In genomic region chr17:2397247-2398171, GRCh38 we compare ENCODE assay signal across 8 cellular contexts. TPM values are rescaled to one million over a fixed set of nuclear protein-coding genes. Genes with fewer than 3 reads are reported as not detected.
DNase-seq lines count a peak whose midpoint lies in the region; ATAC-seq and TF ChIP-seq lines count a peak whose summit lies in the region.

No MANE protein-coding gene starts in this region.

- intact Hi-C loops in lower leg skin (cut with DNase I; ENCODE audit: low total_unique reads), result no loop called here

- H3K36me3 ChIP-seq in HUES48 (ENCODE audit: control insufficient read depth, insufficient read depth, low read length) (no peaks in the 10 kb centered on the region), muscle layer of duodenum (ENCODE audit: control insufficient read depth in 1 of 2, insufficient read depth in 2 of 2, low read length in 2 of 2) (peaks cover 0 to 24% of the 10 kb centered on the region in 2 donors)

- no peak for DNase-seq in central memory CD8-positive, alpha-beta T cell (ENCODE audit: low spot score in 2 of 2)
- DNase-seq in SW480 (ENCODE audit: low spot score), result no peak
- no peak for DNase-seq in lower leg skin (ENCODE audit: low spot score in 2 of 2)
- DNase-seq in activated CD4-positive, alpha-beta T cell treated with anti-CD3 and anti-CD28 coated beads, Interleukin-2, amount 50 U/mL, for 4 hours, result no peak

- H3K9me3 Mint-ChIP-seq in central memory CD8-positive, alpha-beta T cell, result no peaks in the 10 kb centered on the region

- H3K36me3 Mint-ChIP-seq in central memory CD8-positive, alpha-beta T cell (ENCODE audit: insufficient read depth), result peaks cover 43% of the 10 kb centered on the region

- no peak overlapping the region; the same call in 1 of the 2 replicates for H3K9ac ChIP-seq in HUES48 (ENCODE audit: low read depth, low read length)

- H3K27me3 ChIP-seq in HUES48 (ENCODE audit: control insufficient read depth, insufficient read depth, low read length) (no peaks in the 10 kb centered on the region), muscle layer of duodenum (ENCODE audit: low read depth, low read length) (no peaks in the 10 kb centered on the region)

- ATAC-seq in central memory CD8-positive, alpha-beta T cell (replicated peaks; ENCODE audit: extremely low read depth, poor library complexity, severe bottlenecking), result no peak
- ATAC-seq in HG02884 (IDR thresholded peaks at IDR 0.05; ENCODE audit: unreplicated experiment), result no peak

- TF ChIP-seq CTCF in 22Rv1 (IDR thresholded peaks at IDR 0.05) (no peak), lower leg skin (IDR thresholded peaks at IDR 0.05) (no peak)

- peak overlapping the region; percentile 13 for H3K27ac Mint-ChIP-seq in central memory CD8-positive, alpha-beta T cell (ENCODE audit: low read depth)

- no peaks in the 10 kb centered on the region for H3K27me3 Mint-ChIP-seq in central memory CD8-positive, alpha-beta T cell

- 58 to 64% methylated on average over 9 to 12 of the region's 12 CpGs for WGBS in lower leg skin, 2 donors

- H3K4me1 ChIP-seq in HUES48 (ENCODE audit: control insufficient read depth, insufficient read depth, low read length), result peaks cover 40% of the 10 kb centered on the region
- H3K4me1 ChIP-seq in muscle layer of duodenum (ENCODE audit: control insufficient read depth in 1 of 2, insufficient read depth in 2 of 2, low read length in 2 of 2), result peaks cover 31 to 43% of the 10 kb centered on the region in 2 donors

- peaks cover 54% of the 10 kb centered on the region for H3K4me1 Mint-ChIP-seq in central memory CD8-positive, alpha-beta T cell

- no peak for TF ChIP-seq POLR2A in lower leg skin (IDR thresholded peaks at IDR 0.05)

- peak overlapping the region; percentile 94 for H3K27ac ChIP-seq in 22Rv1
- H3K27ac ChIP-seq in HUES48 (ENCODE audit: low read depth, low read length), result peak overlapping the region; percentile 85
- peak overlapping the region; percentile 99 for H3K27ac ChIP-seq in muscle layer of duodenum (ENCODE audit: low read length)

- no peaks in the 10 kb centered on the region for H3K9me3 ChIP-seq in HUES48 (ENCODE audit: control insufficient read depth, insufficient read depth, low read length)
- no peaks in the 10 kb centered on the region for H3K9me3 ChIP-seq in muscle layer of duodenum (ENCODE audit: control insufficient read depth in 1 of 2, low read length in 2 of 2)

- peak overlapping the region; percentile 99 for H3K4me3 Mint-ChIP-seq in central memory CD8-positive, alpha-beta T cell

- H3K4me3 ChIP-seq in HUES48 (ENCODE audit: low read depth, low read length) (peak overlapping the region; percentile 55; the same call in 1 of the 2 replicates), muscle layer of duodenum (ENCODE audit: low read depth in 1 of 2, low read length in 2 of 2) (peak overlapping the region; percentile 30 to 53), lower leg skin (ENCODE audit: low read depth, poor library complexity, severe bottlenecking) (no peak overlapping the region)

RNA-seq across cellular contexts. Expression of gene MNT, which starts 3.4 kb away (rescaled TPM):
- total RNA-seq in lower leg skin, result 10 to 100 TPM; 10.3 to 28.6 (median 15.4) TPM
